18 cellular contexts compared by ENCODE assay signal in genomic region chr6:111829581-111829980, GRCh38.
"Had no signal": no experiment of that assay in that cellular context is flagged by ENCODE, and none has a peak within 500 bp of the region (broad histone marks: within the 10 kb centered on the region; RNA-seq: fewer than 3 reads in every experiment).

No MANE protein-coding gene starts in this region.

- H3K9me3 ChIP-seq: left lung, psoas muscle, testis, upper lobe of right lung had no signal

- H3K4me1 ChIP-seq: neural progenitor cell, psoas muscle had no signal

- ATAC-seq: left lung, psoas muscle, upper lobe of right lung had no signal

- H3K36me3 ChIP-seq: cardiac muscle cell, left lung, neural progenitor cell, upper lobe of right lung had no signal

- H3K4me3 ChIP-seq: cardiac muscle cell, left lung, neural progenitor cell, psoas muscle, testis, upper lobe of right lung had no signal

- H3K27me3 ChIP-seq: cardiac muscle cell, left lung, neural progenitor cell, testis, upper lobe of right lung had no signal

- H3K4me2 ChIP-seq: neural progenitor cell had no signal

- H3K27ac Mint-ChIP-seq: activated naive CD4-positive, alpha-beta T cell treated with anti-CD3 and anti-CD28 coated beads for 36 hours; neural progenitor cell had no signal

- H3K9me3 Mint-ChIP-seq: activated naive CD4-positive, alpha-beta T cell treated with anti-CD3 and anti-CD28 coated beads for 36 hours; naive B cell; neural progenitor cell had no signal

- H2AFZ ChIP-seq: neural progenitor cell had no signal

- H3K36me3 Mint-ChIP-seq: naive B cell had no signal

- H3K27me3 Mint-ChIP-seq: naive B cell had no signal

- FAIRE-seq: kidney had no signal

- H3K9ac ChIP-seq: neural progenitor cell had no signal

- H3K27ac ChIP-seq: cardiac muscle cell, left lung, neural progenitor cell, psoas muscle, testis, upper lobe of right lung, VCaP had no signal

- H3K4me3 Mint-ChIP-seq: activated naive CD4-positive, alpha-beta T cell treated with anti-CD3 and anti-CD28 coated beads for 36 hours; naive B cell; neural progenitor cell had no signal

- DNase-seq: activated CD4-positive, alpha-beta T cell treated with anti-CD3 and anti-CD28 coated beads, Interleukin-2, amount 50 U/mL, for 1 hour; activated CD4-positive, CD25-positive, alpha-beta regulatory T cell treated with anti-CD3 and anti-CD28 coated beads, Interleukin-2, amount 50 U/mL, for 72 hours; activated naive CD4-positive, alpha-beta T cell treated with anti-CD3 and anti-CD28 coated beads for 36 hours; amygdala; effector memory CD4-positive, alpha-beta T cell; foreskin fibroblast; kidney; left lung; mammary epithelial cell; naive B cell; psoas muscle; right cardiac atrium; T-helper 2 cell; testis; upper lobe of right lung had no signal
